Comparison of ENCODE assay signal across 8 cellular contexts in genomic region chr18:9914584-9915290, GRCh38. TPM values are rescaled to one million over a fixed set of nuclear protein-coding genes. Genes with fewer than 3 reads are reported as not detected.
DNase-seq lines count a peak whose midpoint lies in the region; ATAC-seq and TF ChIP-seq lines count a peak whose summit lies in the region.

No MANE protein-coding gene starts in this region.

- no peaks in the 10 kb centered on the region for H3K27me3 ChIP-seq in esophagus squamous epithelium

- H3K27ac ChIP-seq in esophagus squamous epithelium, result peak overlapping the region; percentile 99 to 100 (median 100)

- peak overlapping the region; percentile 90 for H3K4me3 Mint-ChIP-seq in natural killer cell

- peak overlapping the region; percentile 74 to 97 (median 95) for H3K4me3 ChIP-seq in esophagus squamous epithelium

- no peaks in the 10 kb centered on the region for H3K36me3 ChIP-seq in esophagus squamous epithelium

- peak overlapping the region; percentile 91 for H3K27ac Mint-ChIP-seq in natural killer cell

- H3K27me3 Mint-ChIP-seq in natural killer cell (ENCODE audit: low read depth in 2 of 2), result peaks cover under 1 to 10% of the 10 kb centered on the region in 2 donors

- peak; percentile 79 for DNase-seq in AG20443 (ENCODE audit: low spot score)
- peak; percentile 98 for DNase-seq in OCI-M1 (lab: John Stamatoyannopoulos, UW)
- peak; percentile 81 for DNase-seq in activated T-cell treated with anti-CD3 and anti-CD28 coated beads, Interleukin-2, amount 50 U/mL, for 1 hour
- no peak for DNase-seq in esophagus squamous epithelium (lab: John Stamatoyannopoulos, UW)
- peak; percentile 74 for DNase-seq in natural killer cell
- peak; percentile 81 for DNase-seq in stimulated activated naive CD4-positive, alpha-beta T cell treated with Interleukin-2 at 50 U/mL for 16 hours (lab: John Stamatoyannopoulos, UW)

- 0 to 3% methylated on average over 4 to 12 of the region's 77 CpGs for WGBS in esophagus squamous epithelium, 2 donors

- no peaks in the 10 kb centered on the region for H3K36me3 Mint-ChIP-seq in natural killer cell

- intact Hi-C loops in esophagus squamous epithelium (cut with DNase I) (no loop called here), natural killer cell (cut with micrococcal nuclease) (loop anchor here (5.0 to 10.0 kb wide), 6 partner anchors 300 to 1993 kb away; partner anchors contain the start of genes MPPE1, NAPG, NDUFV2 and PPP4R1)

- H3K4me1 ChIP-seq in esophagus squamous epithelium, result peaks cover 27 to 53% (median 42%) of the 10 kb centered on the region in 3 donors

- peak; percentile 37 for ATAC-seq in GM19023 (IDR thresholded peaks at IDR 0.05; ENCODE audit: unreplicated experiment)
- ATAC-seq in HG03354 (IDR thresholded peaks at IDR 0.05; ENCODE audit: poor library complexity, severe bottlenecking, unreplicated experiment), result peak; percentile 44
- peak; percentile 20 to 34 (median 23) for ATAC-seq in natural killer cell

- TF ChIP-seq CTCF in esophagus squamous epithelium (IDR thresholded peaks at IDR 0.05) (no peak), natural killer cell (IDR thresholded peaks at IDR 0.05) (no peak)

- no peaks in the 10 kb centered on the region for H3K9me3 Mint-ChIP-seq in natural killer cell

- H3K9me3 ChIP-seq in esophagus squamous epithelium, result no peaks in the 10 kb centered on the region

- H3K4me1 Mint-ChIP-seq in natural killer cell, result peaks cover 26 to 27% of the 10 kb centered on the region in 2 donors

- TF ChIP-seq POLR2A in esophagus squamous epithelium (IDR thresholded peaks at IDR 0.05), result peak in 1 of 4 donors; percentile 47

RNA-seq across cellular contexts. Expression of gene VAPA, which starts 0.9 kb away (rescaled TPM):
- total RNA-seq in esophagus squamous epithelium (100 to 1,000 TPM; 252 to 287 (median 268) TPM), natural killer cell (100 to 1,000 TPM; 175 to 186 (median 182) TPM)

RNA-seq across cellular contexts. Expression of gene TXNDC2, which starts 29.0 kb away (rescaled TPM):
- total RNA-seq in esophagus squamous epithelium, result under 1 TPM in 1 of 4 donors, not detected in 3; 0.09 TPM
- total RNA-seq in natural killer cell, result not detected
